ENCODE assay signal across 17 cellular contexts in genomic region chr17:63991611-63992010, GRCh38. TPM values are rescaled to one million over a fixed set of nuclear protein-coding genes. Genes with fewer than 3 reads are reported as not detected.
"Had no signal": no experiment of that assay in that cellular context is flagged by ENCODE, and none has a peak within 500 bp of the region (broad histone marks: within the 10 kb centered on the region; RNA-seq: fewer than 3 reads in every experiment).

No MANE protein-coding gene starts in this region.

- H3K9me3 ChIP-seq: colonic mucosa, mucosa of descending colon, uterus had no signal

- H3K4me1 ChIP-seq: colonic mucosa, uterus had no signal

- DNase-seq: activated B cell treated with CpG ODN at 0.5 μM for 24 hours; activated naive CD4-positive, alpha-beta T cell treated with Interleukin-2 at 50 U/mL for 16 hours; activated T-cell treated with anti-CD3 and anti-CD28 coated beads, Interleukin-2, amount 50 U/mL, for 72 hours; colonic mucosa; erythroblast; hippocampal formation; left cardiac atrium; stimulated activated CD4-positive, alpha-beta T cell treated with anti-CD3 and anti-CD28 coated beads, Interleukin-15, amount 100 ng/mL, for 24 hours; stimulated activated CD4-positive, alpha-beta T cell treated with anti-CD3 and anti-CD28 coated beads, Interleukin-4, amount 100 ng/mL, for 4 hours had no signal

- H3K27me3 ChIP-seq: colonic mucosa had no signal

- ATAC-seq: activated T-cell treated with anti-CD3 and anti-CD28 coated beads, Interleukin-2, amount 50 U/mL, for 72 hours; left cardiac atrium; mucosa of descending colon; SK-N-SH treated with all-trans-retinoic acid at 6 μM for 48 hours had no signal

- H3K27ac Mint-ChIP-seq: activated B cell treated with CpG ODN at 0.5 μM for 24 hours; nephron; T-helper 1 cell treated with Interleukin-12 subunit alpha and Interleukin-12 subunit beta and Interleukin-4 antibody, amounts not matched to agents 30 μg/mL and 1 μg/mL, for 36 hours had no signal

- H3K9me3 Mint-ChIP-seq: activated B cell treated with CpG ODN at 0.5 μM for 24 hours; activated T-cell treated with anti-CD3 and anti-CD28 coated beads, Interleukin-2, amount 50 U/mL, for 72 hours; nephron; T-helper 1 cell treated with Interleukin-12 subunit alpha and Interleukin-12 subunit beta and Interleukin-4 antibody, amounts not matched to agents 30 μg/mL and 1 μg/mL, for 36 hours had no signal

- H3K27me3 Mint-ChIP-seq: activated B cell treated with CpG ODN at 0.5 μM for 24 hours had no signal

- H3K27ac ChIP-seq: cardiac muscle cell, colonic mucosa, uterus had no signal

- H3K36me3 ChIP-seq: cardiac muscle cell, colonic mucosa, uterus had no signal

- H3K4me3 ChIP-seq: cardiac muscle cell, colonic mucosa, mucosa of descending colon, uterus had no signal

- H3K4me3 Mint-ChIP-seq: activated B cell treated with CpG ODN at 0.5 μM for 24 hours; nephron; T-helper 1 cell treated with Interleukin-12 subunit alpha and Interleukin-12 subunit beta and Interleukin-4 antibody, amounts not matched to agents 30 μg/mL and 1 μg/mL, for 36 hours had no signal

RNA-seq across cellular contexts. Expression of gene PRR29, which starts 6.5 kb away (rescaled TPM):
- total RNA-seq: activated B cell treated with CpG ODN at 0.5 μM for 24 hours, mucosa of descending colon, osteocyte had no signal

RNA-seq across cellular contexts. Expression of gene SCN4A, which starts 18.9 kb away (rescaled TPM):
- total RNA-seq: lung microvascular endothelial cell, osteocyte had no signal
- polyA plus RNA-seq: cardiac muscle cell had no signal

RNA-seq across cellular contexts. Expression of gene ICAM2, which starts 28.8 kb away (rescaled TPM):
- total RNA-seq: cardiac muscle cell, osteocyte had no signal

RNA-seq across cellular contexts. Expression of gene CD79B, which starts 59.5 kb away (rescaled TPM):
- total RNA-seq: cardiac muscle cell, lung microvascular endothelial cell, osteocyte had no signal
